16 cellular contexts compared by ENCODE assay signal in genomic region chr9:119094086-119094485, GRCh38.
"Had no signal": no experiment of that assay in that cellular context is flagged by ENCODE, and none has a peak within 500 bp of the region (broad histone marks: within the 10 kb centered on the region; RNA-seq: fewer than 3 reads in every experiment).

No MANE protein-coding gene starts in this region.

- H3K27me3 ChIP-seq: colonic mucosa, transverse colon, vagina had no signal

- H3K4me1 ChIP-seq: colonic mucosa, transverse colon, vagina had no signal

- DNase-seq: activated CD4-positive, alpha-beta memory T cell treated with anti-CD3 and anti-CD28 coated beads for 36 hours; activated CD4-positive, alpha-beta T cell treated with anti-CD3 and anti-CD28 coated beads for 36 hours; caudate nucleus; colonic mucosa; foreskin melanocyte; midbrain; nephron progenitor cell; occipital lobe; posterior cingulate gyrus; retina; SW 1271; T-helper 2 cell; transverse colon had no signal

- H3K9me3 ChIP-seq: colonic mucosa, transverse colon, vagina had no signal

- H3K36me3 ChIP-seq: colonic mucosa, transverse colon, vagina had no signal

- H3K4me3 ChIP-seq: colonic mucosa, skin epidermis, transverse colon, vagina had no signal

- H3K27ac ChIP-seq: colonic mucosa, skin epidermis, transverse colon, vagina had no signal

- ATAC-seq: activated CD4-positive, alpha-beta T cell treated with anti-CD3 and anti-CD28 coated beads for 36 hours; WTC11 had no signal
